Comparison of ENCODE assay signal across 9 cellular contexts in the genomic region with DNA sequence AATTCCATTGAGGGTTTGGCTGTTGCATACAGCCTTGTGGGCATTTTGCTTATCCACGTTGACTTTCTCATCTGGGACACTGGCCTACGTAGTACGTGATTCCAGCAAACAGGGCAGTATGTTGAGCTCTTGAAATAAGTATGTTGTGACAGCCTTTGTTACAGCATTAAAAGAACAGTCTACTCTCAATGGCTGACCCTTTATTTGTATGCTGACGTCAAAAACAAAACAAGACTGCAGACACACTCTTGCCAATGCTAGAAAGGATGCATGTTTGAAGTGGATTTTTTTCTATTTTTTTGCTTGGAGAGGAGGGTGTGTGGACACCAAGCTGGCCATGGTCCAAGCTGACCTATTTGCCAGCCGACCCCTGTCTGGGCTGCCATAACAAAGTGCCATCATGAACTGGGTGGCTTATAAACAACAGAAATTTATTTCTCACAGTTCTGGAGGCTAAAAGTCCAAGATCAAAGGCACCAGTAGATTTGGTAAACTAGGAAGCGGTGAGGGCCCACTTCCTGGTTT. TPM values are rescaled to one million over a fixed set of nuclear protein-coding genes. Genes with fewer than 3 reads are reported as not detected.
DNase-seq lines count a peak whose midpoint lies in the region; ATAC-seq, FAIRE-seq and TF ChIP-seq lines count a peak whose summit lies in the region.
"Had no signal": no experiment of that assay in that cellular context is flagged by ENCODE, and none has a peak within 500 bp of the region (broad histone marks: within the 10 kb centered on the region; RNA-seq: fewer than 3 reads in every experiment).

No MANE protein-coding gene starts in this region.

- H3K4me1 ChIP-seq in keratinocyte (ENCODE audit: control insufficient read depth, extremely low read depth, insufficient read depth, low read length) (peaks cover 15% of the 10 kb centered on the region), testis (peaks cover 9% of the 10 kb centered on the region)

- no peaks in the 10 kb centered on the region for H3K9me3 Mint-ChIP-seq in activated T-cell treated with anti-CD3 and anti-CD28 coated beads, Interleukin-2, amount 50 U/mL, for 4 hours
- no peaks in the 10 kb centered on the region for H3K9me3 Mint-ChIP-seq in activated naive CD4-positive, alpha-beta T cell treated with anti-CD3 and anti-CD28 coated beads, Interleukin-2, amount 50 U/mL, for 72 hours

- no peak for ATAC-seq in activated T-cell treated with anti-CD3 and anti-CD28 coated beads, Interleukin-2, amount 50 U/mL, for 4 hours
- no peak for ATAC-seq in activated naive CD4-positive, alpha-beta T cell treated with anti-CD3 and anti-CD28 coated beads, Interleukin-2, amount 50 U/mL, for 72 hours
- no peak for ATAC-seq in HG03460 (IDR thresholded peaks at IDR 0.05; ENCODE audit: unreplicated experiment)
- ATAC-seq in GM18520 (IDR thresholded peaks at IDR 0.05; ENCODE audit: unreplicated experiment), result no peak

- H3K4me3 ChIP-seq in keratinocyte (ENCODE audit: control insufficient read depth in 2 of 3, extremely low read depth in 1 of 3, insufficient read depth in 2 of 3, low read depth in 1 of 3, low read length in 3 of 3), result peak overlapping the region in 2 of 3 experiments; percentile 83 to 84
- H3K4me3 ChIP-seq in testis, result peak overlapping the region; percentile 94 to 100

- no peak overlapping the region for H3K9ac ChIP-seq in keratinocyte (ENCODE audit: control insufficient read depth, extremely low read depth, insufficient read depth, low read length)

- POLR2A ChIA-PET in GM10248 (lab: Yijun Ruan, JAX), result interaction anchor here (3.6 kb wide), 1 partner anchor 12 kb away, joined by 44 read pairs; a partner anchor contains a TSS

- H3K27ac Mint-ChIP-seq in activated naive CD4-positive, alpha-beta T cell treated with anti-CD3 and anti-CD28 coated beads, Interleukin-2, amount 50 U/mL, for 72 hours, result peak overlapping the region; percentile 85

- WGBS in testis, 2 donors, result 55 to 65% methylated on average over 6 of the region's 6 CpGs

- no peak for TF ChIP-seq POLR2A in testis (IDR thresholded peaks at IDR 0.05)

- no peak overlapping the region for H3K27ac ChIP-seq in keratinocyte (ENCODE audit: control insufficient read depth, insufficient read depth, low read length)
- no peak overlapping the region for H3K27ac ChIP-seq in testis

- peaks cover 10% of the 10 kb centered on the region for H3K79me2 ChIP-seq in keratinocyte (ENCODE audit: control insufficient read depth, insufficient read depth, low read length)

- H4K20me1 ChIP-seq in keratinocyte (ENCODE audit: control insufficient read depth, extremely low read depth, insufficient read depth, low read length), result no peaks in the 10 kb centered on the region

- H3K36me3 ChIP-seq in keratinocyte (ENCODE audit: control insufficient read depth in 2 of 2, extremely low read depth in 1 of 2, insufficient read depth in 2 of 2, low read length in 2 of 2), result peaks cover 5 to 13% of the 10 kb centered on the region in 2 experiments
- H3K36me3 ChIP-seq in testis (ENCODE audit: low read depth, missing control alignments), result no peaks in the 10 kb centered on the region

- FAIRE-seq in keratinocyte (lab: Jason Lieb, UNC), result no peak
- FAIRE-seq: small intestine had no signal

- peak overlapping the region; percentile 63 for H2AFZ ChIP-seq in keratinocyte (ENCODE audit: control insufficient read depth, low read length)

- TF ChIP-seq CTCF in keratinocyte (optimal IDR thresholded peaks at IDR 0.05 in 1 of 3, IDR thresholded peaks at IDR 0.05 in 1 of 3, conservative IDR thresholded peaks at IDR 0.05 in 1 of 3; ENCODE audit: extremely low read depth in 1 of 3, insufficient read depth in 2 of 3, low read length in 3 of 3) (no peak), testis (IDR thresholded peaks at IDR 0.05) (no peak), GM10248 (IDR thresholded peaks at IDR 0.05; ENCODE audit: control extremely low read depth, extremely low read depth, low read depth, missing control alignments) (no peak)

- no peaks in the 10 kb centered on the region for H3K9me3 ChIP-seq in keratinocyte (ENCODE audit: control insufficient read depth, low read depth, low read length)
- H3K9me3 ChIP-seq in testis, result no peaks in the 10 kb centered on the region

- H3K27me3 ChIP-seq in keratinocyte (ENCODE audit: control insufficient read depth, extremely low read depth, insufficient read depth, low read length) (no peaks in the 10 kb centered on the region), testis (no peaks in the 10 kb centered on the region)

- H3K36me3 Mint-ChIP-seq in activated T-cell treated with anti-CD3 and anti-CD28 coated beads, Interleukin-2, amount 50 U/mL, for 4 hours (ENCODE audit: insufficient read depth), result peaks cover 17% of the 10 kb centered on the region
- H3K36me3 Mint-ChIP-seq in activated naive CD4-positive, alpha-beta T cell treated with anti-CD3 and anti-CD28 coated beads, Interleukin-2, amount 50 U/mL, for 72 hours, result peaks cover 6 to 29% of the 10 kb centered on the region in 2 donors

- CTCF ChIA-PET in GM10248 (lab: Yijun Ruan, JAX), result interaction anchor here (0.7 to 13.7 kb wide), 20 partner anchors 8 to 388 kb away, joined by 3 to 192 read pairs (median 4); a partner anchor contains a TSS

- H3K4me1 Mint-ChIP-seq in activated T-cell treated with anti-CD3 and anti-CD28 coated beads, Interleukin-2, amount 50 U/mL, for 4 hours (ENCODE audit: low read depth), result peaks cover 33% of the 10 kb centered on the region

- peak overlapping the region; percentile 81 for H3K4me3 Mint-ChIP-seq in activated T-cell treated with anti-CD3 and anti-CD28 coated beads, Interleukin-2, amount 50 U/mL, for 4 hours

- dilution Hi-C loops in keratinocyte (cut with MboI; ENCODE audit: extremely low pct_ligation_motif_present, low sequenced_read_pairs), result no loop called here

- H3K4me2 ChIP-seq in keratinocyte (ENCODE audit: control insufficient read depth, extremely low read depth, insufficient read depth, low read depth, low read length), result peak overlapping the region; percentile 20

- intact Hi-C loops in testis (cut with DNase I; ENCODE audit: low total_unique reads), result no loop called here

- peaks cover 8% of the 10 kb centered on the region for H3K27me3 Mint-ChIP-seq in activated T-cell treated with anti-CD3 and anti-CD28 coated beads, Interleukin-2, amount 50 U/mL, for 4 hours (ENCODE audit: low read depth)

- no peaks in the 10 kb centered on the region for H3K9me1 ChIP-seq in keratinocyte (ENCODE audit: control insufficient read depth, extremely low read depth, insufficient read depth, low read length)

- DNase-seq in activated T-cell treated with anti-CD3 and anti-CD28 coated beads, Interleukin-2, amount 50 U/mL, for 4 hours, result no peak
- DNase-seq in activated T-cell treated with anti-CD3 and anti-CD28 coated beads for 4 hours (no peak), keratinocyte (ENCODE audit: low read depth, low spot score) (no peak), testis (no peak), GM10248 (ENCODE audit: extremely low spot score) (no peak)
- DNase-seq in activated naive CD4-positive, alpha-beta T cell treated with anti-CD3 and anti-CD28 coated beads, Interleukin-2, amount 50 U/mL, for 72 hours (ENCODE audit: low spot score in 2 of 2), result no peak

RNA-seq across cellular contexts. Expression of a gene that starts 10.8 kb away (rescaled TPM):
- total RNA-seq in activated T-cell treated with anti-CD3 and anti-CD28 coated beads, Interleukin-2, amount 50 U/mL, for 4 hours, result 100 to 1,000 TPM; 138 to 310 (median 239) TPM
- total RNA-seq in activated naive CD4-positive, alpha-beta T cell treated with anti-CD3 and anti-CD28 coated beads, Interleukin-2, amount 50 U/mL, for 72 hours, result 100 to 1,000 TPM in 1 of 2 donors, 10 to 100 TPM in 1; 72.3 to 102 TPM
- polyA plus RNA-seq in keratinocyte, result 17.6 to 29.4 TPM (median 25.3 TPM) in 3 replicates
- polyA plus RNA-seq in keratinocyte (2011; ENCODE audit: low read depth), result 5.0 TPM
- 12.9 and 19.7 TPM in 2 replicates for polyA plus RNA-seq in keratinocyte (2011; cell fraction: cytosol; rRNA removed)
- 61.5 and 67.2 TPM in 2 replicates for polyA plus RNA-seq in keratinocyte (2011; cell fraction: nucleus; rRNA removed)
- polyA plus RNA-seq in keratinocyte (2012; ENCODE audit: low replicate concordance), result 24.7 and 41.4 TPM in 2 replicates
- 8.8 to 21.6 TPM (median 16.5 TPM) in 3 replicates for polyA minus RNA-seq in keratinocyte
- polyA minus RNA-seq in keratinocyte (2011; cell fraction: cytosol; rRNA and poly(A)+ RNA removed), result not detected
- 14.4 and 17.4 TPM in 2 replicates for polyA minus RNA-seq in keratinocyte (2011; cell fraction: nucleus; rRNA and poly(A)+ RNA removed)
- total RNA-seq in testis, result 10 to 100 TPM; 16.3 to 26.9 TPM
- polyA plus RNA-seq in testis (ENCODE audit: insufficient read depth, low read depth, low replicate concordance), result 17.8 TPM

RNA-seq across cellular contexts. Expression of a gene that starts 26.7 kb away (rescaled TPM):
- total RNA-seq in activated T-cell treated with anti-CD3 and anti-CD28 coated beads, Interleukin-2, amount 50 U/mL, for 4 hours, result 10 to 100 TPM; 23.7 to 25.5 (median 24.8) TPM
- 10 to 100 TPM; 27.0 to 32.4 TPM for total RNA-seq in activated naive CD4-positive, alpha-beta T cell treated with anti-CD3 and anti-CD28 coated beads, Interleukin-2, amount 50 U/mL, for 72 hours
- 16.5 to 23.8 TPM (median 16.9 TPM) in 3 replicates for polyA plus RNA-seq in keratinocyte
- polyA plus RNA-seq in keratinocyte (2011; ENCODE audit: low read depth), result 15.8 TPM
- polyA plus RNA-seq in keratinocyte (2011; cell fraction: cytosol; rRNA removed), result 10.7 and 18.6 TPM in 2 replicates
- 51.5 and 57.3 TPM in 2 replicates for polyA plus RNA-seq in keratinocyte (2011; cell fraction: nucleus; rRNA removed)
- polyA plus RNA-seq in keratinocyte (2012; ENCODE audit: low replicate concordance), result 14.8 and 17.3 TPM in 2 replicates
- polyA minus RNA-seq in keratinocyte, result 16.9 to 48.4 TPM (median 30.2 TPM) in 3 replicates
- polyA minus RNA-seq in keratinocyte (2011; cell fraction: cytosol; rRNA and poly(A)+ RNA removed), result 12.7 TPM
- polyA minus RNA-seq in keratinocyte (2011; cell fraction: nucleus; rRNA and poly(A)+ RNA removed), result 47.8 and 97.5 TPM in 2 replicates
- total RNA-seq in testis, result 10 to 100 TPM; 49.9 to 64.7 TPM
- 52.6 TPM for polyA plus RNA-seq in testis (ENCODE audit: insufficient read depth, low read depth, low replicate concordance)
